ENCODE assay signal across 5 cellular contexts in the genomic region with DNA sequence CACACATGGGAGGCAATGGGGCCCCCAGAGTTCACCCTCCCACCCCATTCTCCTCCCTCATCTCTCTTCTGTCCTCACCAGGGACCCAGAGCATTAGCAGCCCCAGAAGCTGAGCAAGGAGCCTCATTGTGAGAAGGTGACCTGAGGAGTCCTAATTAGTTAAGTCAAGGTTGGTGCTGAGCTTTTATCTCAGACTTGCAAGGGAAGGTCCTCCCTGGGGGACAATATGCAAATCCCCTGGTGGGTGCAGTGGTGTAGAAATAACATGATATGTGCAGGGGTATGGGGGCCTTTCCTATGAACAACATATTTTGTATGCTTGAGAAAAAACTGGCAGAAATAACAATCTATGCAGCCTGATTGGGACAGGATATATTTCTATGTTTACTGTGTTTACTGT.
DNase-seq lines count a peak whose midpoint lies in the region; ATAC-seq, FAIRE-seq and TF ChIP-seq lines count a peak whose summit lies in the region.
"Not testable (repeated sequence)": the region's sequence is repeated elsewhere in the genome, so short reads cannot be mapped to it uniquely, and the experiment has no call there.

No MANE protein-coding gene starts in this region.

- not testable (repeated sequence) for H2AFZ ChIP-seq in Karpas-422 (ENCODE audit: low read length)

- peak; percentile 66 for DNase-seq in Karpas-422
- peak; percentile 5 for DNase-seq in NCI-H526 treated with DMSO at 0.1 percent for 48 hours (lab: John Stamatoyannopoulos, UW)
- peak in 2 of 3 donors; percentile 31 to 45 for DNase-seq in Peyer's patch
- DNase-seq in bronchial epithelial cell (ENCODE audit: low read depth) = not testable (repeated sequence)

- peak; percentile 74 for ATAC-seq in stimulated activated memory B cell treated with anti-CD40 and anti-IgM and Interleukin-4, amounts not matched to agents 10 μg/mL and 1 μg/mL and 100 μg/mL, for 72 hours

- TF ChIP-seq POLR2A in Peyer's patch (IDR thresholded peaks at IDR 0.05) = not testable (repeated sequence)

- H3K4me3 Mint-ChIP-seq in stimulated activated memory B cell treated with anti-CD40 and anti-IgM and Interleukin-4, amounts not matched to agents 10 μg/mL and 1 μg/mL and 100 μg/mL, for 72 hours = not testable (repeated sequence)

- H3K27ac Mint-ChIP-seq in stimulated activated memory B cell treated with anti-CD40 and anti-IgM and Interleukin-4, amounts not matched to agents 10 μg/mL and 1 μg/mL and 100 μg/mL, for 72 hours = not testable (repeated sequence)

- H3K9ac ChIP-seq in Karpas-422 (ENCODE audit: low read length) = not testable (repeated sequence)

- not testable (repeated sequence) for H3K27ac ChIP-seq in Karpas-422 (ENCODE audit: low read length); Peyer's patch

- not testable (repeated sequence) for H3K4me1 Mint-ChIP-seq in stimulated activated memory B cell treated with anti-CD40 and anti-IgM and Interleukin-4, amounts not matched to agents 10 μg/mL and 1 μg/mL and 100 μg/mL, for 72 hours

- H3K4me2 ChIP-seq in Karpas-422 (ENCODE audit: low read depth, low read length, poor library complexity, severe bottlenecking) = not testable (repeated sequence)

- H3K9me2 ChIP-seq in Karpas-422 (replicated peaks; ENCODE audit: insufficient read depth, low read length) = not testable (repeated sequence)

- H3K79me2 ChIP-seq in Karpas-422 (ENCODE audit: low read length) = not testable (repeated sequence)

- TF ChIP-seq CTCF in Peyer's patch (IDR thresholded peaks at IDR 0.05); bronchial epithelial cell (IDR thresholded peaks at IDR 0.05; ENCODE audit: insufficient read depth, low read length, severe bottlenecking): not testable (repeated sequence)

- H4K20me1 ChIP-seq in Karpas-422 (ENCODE audit: insufficient read depth, low read depth, low read length) = not testable (repeated sequence)

- not testable (repeated sequence) for H3K9me3 Mint-ChIP-seq in stimulated activated memory B cell treated with anti-CD40 and anti-IgM and Interleukin-4, amounts not matched to agents 10 μg/mL and 1 μg/mL and 100 μg/mL, for 72 hours

- not testable (repeated sequence) for H3K9me3 ChIP-seq in Karpas-422 (ENCODE audit: low read length); Peyer's patch

- H3K36me3 ChIP-seq in Karpas-422 (ENCODE audit: insufficient read depth, low read length); Peyer's patch; bronchial epithelial cell (ENCODE audit: control insufficient read depth, insufficient read depth, low read length): not testable (repeated sequence)

- H3K4me3 ChIP-seq in Karpas-422 (ENCODE audit: low read length); Peyer's patch; bronchial epithelial cell (ENCODE audit: low read depth, low read length): not testable (repeated sequence)

- not testable (repeated sequence) for H3K27me3 Mint-ChIP-seq in stimulated activated memory B cell treated with anti-CD40 and anti-IgM and Interleukin-4, amounts not matched to agents 10 μg/mL and 1 μg/mL and 100 μg/mL, for 72 hours

- not testable (repeated sequence) for H3K27me3 ChIP-seq in Karpas-422 (ENCODE audit: low read length); Peyer's patch; bronchial epithelial cell (ENCODE audit: control insufficient read depth, insufficient read depth, low read length)

- peak; percentile 95 for FAIRE-seq in bronchial epithelial cell (lab: Jason Lieb, UNC)

- H3K36me3 Mint-ChIP-seq in stimulated activated memory B cell treated with anti-CD40 and anti-IgM and Interleukin-4, amounts not matched to agents 10 μg/mL and 1 μg/mL and 100 μg/mL, for 72 hours = not testable (repeated sequence)

- H3K4me1 ChIP-seq in Karpas-422 (ENCODE audit: low read length); Peyer's patch: not testable (repeated sequence)
